ENCODE assay signal across 8 cellular contexts in the genomic region with DNA sequence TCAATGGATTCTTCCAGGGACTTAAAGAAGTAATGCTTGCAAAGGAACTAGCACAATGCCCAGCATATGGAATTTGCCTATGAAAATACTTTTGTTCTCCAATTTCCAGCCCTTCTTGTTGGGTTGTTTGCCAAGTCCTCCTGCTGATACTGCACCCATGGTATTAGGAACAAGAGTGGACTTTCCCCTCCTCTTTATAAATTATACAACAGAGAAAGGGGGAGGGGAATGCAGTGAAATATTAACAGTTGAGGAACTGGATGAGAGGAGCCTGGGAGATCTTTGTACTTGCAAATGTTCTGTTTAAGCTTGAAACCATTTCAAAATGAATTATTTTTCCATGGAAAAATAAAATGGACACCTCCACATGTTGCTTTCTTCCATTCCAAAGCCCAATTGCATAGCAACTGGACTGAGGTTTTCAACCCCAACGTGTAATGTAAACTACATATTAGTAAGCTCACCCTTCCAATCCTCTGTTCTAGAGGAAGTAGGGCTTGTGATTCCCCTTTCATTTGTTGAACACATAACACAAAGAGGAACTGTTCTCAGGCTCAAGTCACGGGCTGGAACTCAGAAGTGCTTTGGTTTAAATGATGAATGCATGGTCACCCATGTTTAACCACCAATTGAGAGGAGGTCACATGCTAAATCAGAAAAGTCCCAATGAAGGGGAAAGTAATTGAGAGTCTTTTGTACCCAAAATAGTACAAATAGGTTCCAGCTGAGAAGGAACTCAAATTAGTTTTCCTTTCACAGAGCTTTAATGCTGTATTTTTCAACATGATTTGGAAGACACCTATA.
DNase-seq lines count a peak whose midpoint lies in the region; ATAC-seq and TF ChIP-seq lines count a peak whose summit lies in the region.

No MANE protein-coding gene starts in this region.

- POLR2A ChIA-PET in A673 (lab: Charles Lee; ENCODE audit: low non-redundant PET) = no interaction called here

- no peaks in the 10 kb centered on the region for H3K27me3 ChIP-seq in A673 (replicated peaks; ENCODE audit: insufficient read depth, low read depth, low read length, poor library complexity)

- ATAC-seq in GM18867 (IDR thresholded peaks at IDR 0.05; ENCODE audit: unreplicated experiment) (peak; percentile 91), HG02759 (IDR thresholded peaks at IDR 0.05; ENCODE audit: unreplicated experiment) (peak; percentile 90), mucosa of descending colon (peak; percentile 63)

- H3K27ac ChIP-seq in A673 (ENCODE audit: low read depth, low read length, poor library complexity, severe bottlenecking) = no peak overlapping the region

- H3K9me3 ChIP-seq in mucosa of descending colon (no peaks in the 10 kb centered on the region), A673 (ENCODE audit: low read depth, low read length, poor library complexity, severe bottlenecking) (no peaks in the 10 kb centered on the region)

- DNase-seq in NCI-H526 treated with DMSO at 0.1 percent for 48 hours (lab: John Stamatoyannopoulos, UW) (peak; percentile 96), mucosa of descending colon (peak in 1 of 3 donors; percentile 31), activated gamma-delta T cell treated with Interleukin-2 at 50 U/mL for 16 hours (no peak), NCI-H146 (lab: John Stamatoyannopoulos, UW) (no peak), A673 (ENCODE audit: low spot score) (no peak), cerebellar cortex (ENCODE audit: low spot score) (no peak)

- intact Hi-C loops in mucosa of descending colon (cut with DNase I, micrococcal nuclease) (no loop called here), A673 (cut with micrococcal nuclease; ENCODE audit: unreplicated experiment) (no loop called here)

- H3K36me3 ChIP-seq in mucosa of descending colon (ENCODE audit: low read depth) (no peaks in the 10 kb centered on the region), A673 (ENCODE audit: insufficient read depth, low read length, poor library complexity, severe bottlenecking) (no peaks in the 10 kb centered on the region)

- no peak overlapping the region for H3K4me3 ChIP-seq in mucosa of descending colon
- no peak overlapping the region for H3K4me3 ChIP-seq in A673 (ENCODE audit: low read depth, low read length, poor library complexity, severe bottlenecking)

- no TSS peak for BruUV-seq in A673 (replicated peaks; lab: Mats Ljungman, UMichigan)

- CTCF ChIA-PET in A673 (lab: Charles Lee) = no interaction called here

- no peaks in the 10 kb centered on the region for H3K4me1 ChIP-seq in mucosa of descending colon (ENCODE audit: low read depth)
- H3K4me1 ChIP-seq in A673 (ENCODE audit: insufficient read depth, low read length, poor library complexity, severe bottlenecking) = peaks cover 27% of the 10 kb centered on the region

- TF ChIP-seq CTCF in mucosa of descending colon (IDR thresholded peaks at IDR 0.05) = no peak
- no peak for TF ChIP-seq CTCF in A673 (conservative IDR thresholded peaks at IDR 0.05; ENCODE audit: low read depth, low read length)
